In the genomic region with DNA sequence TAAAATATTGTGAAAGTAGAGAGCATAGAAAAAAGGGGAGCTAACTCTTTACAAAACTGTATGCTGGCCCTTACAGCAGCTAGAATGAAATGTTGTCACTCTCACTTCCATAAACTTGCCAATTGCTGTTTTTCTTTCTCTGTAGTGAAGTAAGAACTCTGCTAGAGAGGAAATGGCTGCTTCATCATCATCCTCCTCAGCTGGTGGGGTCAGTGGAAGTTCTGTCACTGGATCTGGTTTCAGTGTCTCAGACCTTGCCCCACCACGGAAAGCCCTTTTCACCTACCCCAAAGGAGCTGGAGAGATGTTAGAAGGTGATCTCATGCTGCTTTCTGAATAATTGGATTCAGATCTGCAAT, we compare ENCODE assay signal across 10 cellular contexts. TPM values are rescaled to one million over a fixed set of nuclear protein-coding genes. Genes with fewer than 3 reads are reported as not detected.
DNase-seq lines count a peak whose midpoint lies in the region; ATAC-seq, FAIRE-seq and TF ChIP-seq lines count a peak whose summit lies in the region.
"Had no signal": no experiment of that assay in that cellular context is flagged by ENCODE, and none has a peak within 500 bp of the region (broad histone marks: within the 10 kb centered on the region; RNA-seq: fewer than 3 reads in every experiment).

No MANE protein-coding gene starts in this region.

- peak overlapping the region; percentile 96 for H3K27ac Mint-ChIP-seq in activated T-cell treated with anti-CD3 and anti-CD28 coated beads, Interleukin-2, amount 50 U/mL, for 72 hours
- no peak overlapping the region for H3K27ac Mint-ChIP-seq in astrocyte (ENCODE audit: unreplicated experiment)

- no peak overlapping the region for H2AK5ac ChIP-seq in mesenchymal stem cell (ENCODE audit: low read length, severe bottlenecking)

- no peak for TF ChIP-seq EP300 in tibial nerve (IDR thresholded peaks at IDR 0.05)

- H3K9me3 Mint-ChIP-seq in activated T-cell treated with anti-CD3 and anti-CD28 coated beads, Interleukin-2, amount 50 U/mL, for 72 hours: no peaks in the 10 kb centered on the region
- H3K9me3 Mint-ChIP-seq in astrocyte (ENCODE audit: unreplicated experiment): no peaks in the 10 kb centered on the region

- no peak overlapping the region for H3K14ac ChIP-seq in mesenchymal stem cell (ENCODE audit: low read length in 2 of 2)

- no peak overlapping the region for H3K27ac ChIP-seq in astrocyte (ENCODE audit: low read depth, low read length)
- H3K27ac ChIP-seq in mesenchymal stem cell (ENCODE audit: low read length, poor library complexity, severe bottlenecking): no peak overlapping the region
- peak overlapping the region; percentile 70 to 92 (median 82) for H3K27ac ChIP-seq in tibial nerve

- H3K36me3 ChIP-seq in astrocyte (ENCODE audit: insufficient read depth, low read length) (no peaks in the 10 kb centered on the region), mesenchymal stem cell (ENCODE audit: control insufficient read depth in 1 of 2, insufficient read depth in 2 of 2, low read depth in 1 of 2, low read length in 2 of 2) (peaks cover 14 to 26% of the 10 kb centered on the region in 2 experiments), tibial nerve (peaks cover 0 to 39% (median 0%) of the 10 kb centered on the region in 3 donors)

- TF ChIP-seq CTCF in astrocyte (IDR thresholded peaks at IDR 0.05; ENCODE audit: insufficient read depth, low read depth, low read length) (no peak), tibial nerve (IDR thresholded peaks at IDR 0.05) (no peak)

- no peak overlapping the region for H3K4me3 ChIP-seq in astrocyte (ENCODE audit: insufficient read depth, low read depth, low read length)
- no peak overlapping the region for H3K4me3 ChIP-seq in mesenchymal stem cell (ENCODE audit: insufficient read depth in 1 of 2, low read depth in 1 of 2, low read length in 2 of 2)
- no peak overlapping the region for H3K4me3 ChIP-seq in tibial nerve

- H3K79me2 ChIP-seq in astrocyte (ENCODE audit: insufficient read depth, low read length): peaks cover 7% of the 10 kb centered on the region

- no peak overlapping the region for H2BK12ac ChIP-seq in mesenchymal stem cell (ENCODE audit: low read length in 2 of 2)

- DNase-seq in activated T-cell treated with anti-CD3 and anti-CD28 coated beads, Interleukin-2, amount 50 U/mL, for 72 hours: no peak
- no peak for DNase-seq in activated T-cell treated with anti-CD3 and anti-CD28 coated beads, Interleukin-2, amount 50 U/mL, for 48 hours
- DNase-seq in astrocyte (ENCODE audit: low read depth): no peak
- no peak for DNase-seq in mesenchymal stem cell
- DNase-seq in tibial nerve (ENCODE audit: low spot score in 2 of 2): no peak
- DNase-seq in OCI-M2 (lab: John Stamatoyannopoulos, UW; ENCODE audit: unreplicated experiment): no peak
- no peak for DNase-seq in NCI-H146 treated with DMSO at 0.1 percent for 48 hours (lab: John Stamatoyannopoulos, UW; ENCODE audit: unreplicated experiment)
- DNase-seq in C1 segment of cervical spinal cord (lab: John Stamatoyannopoulos, UW): no peak
- DNase-seq: foreskin melanocyte, NCI-H446 treated with DMSO at 0.1 percent for 48 hours had no signal

- no peak overlapping the region for H2BK120ac ChIP-seq in mesenchymal stem cell (ENCODE audit: low read depth, low read length)

- no peaks in the 10 kb centered on the region for H3K27me3 Mint-ChIP-seq in activated T-cell treated with anti-CD3 and anti-CD28 coated beads, Interleukin-2, amount 50 U/mL, for 72 hours (ENCODE audit: low read depth)
- no peaks in the 10 kb centered on the region for H3K27me3 Mint-ChIP-seq in astrocyte (ENCODE audit: low read depth, unreplicated experiment)

- peaks cover 3% of the 10 kb centered on the region for H4K20me1 ChIP-seq in astrocyte (ENCODE audit: insufficient read depth, low read length)

- H3K4me1 Mint-ChIP-seq in activated T-cell treated with anti-CD3 and anti-CD28 coated beads, Interleukin-2, amount 50 U/mL, for 72 hours (ENCODE audit: low read depth): peaks cover 61% of the 10 kb centered on the region
- peaks cover 10% of the 10 kb centered on the region for H3K4me1 Mint-ChIP-seq in astrocyte (ENCODE audit: low read depth, unreplicated experiment)

- TF ChIP-seq POLR2A in tibial nerve (IDR thresholded peaks at IDR 0.05): no peak

- no CpG with 5 or more reads among the region's 1 CpG for WGBS in mesenchymal stem cell
- WGBS in tibial nerve, 2 donors: 25 to 32% methylated on average over 1 of the region's 1 CpG

- no peak for FAIRE-seq in astrocyte (lab: Jason Lieb, UNC)

- H3K27me3 ChIP-seq in astrocyte (ENCODE audit: insufficient read depth, low read length) (no peaks in the 10 kb centered on the region), mesenchymal stem cell (ENCODE audit: control insufficient read depth in 1 of 2, insufficient read depth in 1 of 2, low read length in 2 of 2) (no peaks in the 10 kb centered on the region), tibial nerve (no peaks in the 10 kb centered on the region)

- peaks cover 17% of the 10 kb centered on the region for H3K79me1 ChIP-seq in mesenchymal stem cell (replicated peaks; ENCODE audit: low read length, poor library complexity, severe bottlenecking)

- H3K9ac ChIP-seq in astrocyte (ENCODE audit: low read length) (peak overlapping the region; percentile 2), mesenchymal stem cell (ENCODE audit: low read length) (peak overlapping the region; percentile 75)

- no peak overlapping the region for H4K91ac ChIP-seq in mesenchymal stem cell (ENCODE audit: low read length)

- no peak overlapping the region for H3K23ac ChIP-seq in mesenchymal stem cell (ENCODE audit: low read length in 2 of 2)

- no peak overlapping the region for H3K18ac ChIP-seq in mesenchymal stem cell (ENCODE audit: low read depth in 1 of 2, low read length in 2 of 2)

- no peak overlapping the region for H2BK15ac ChIP-seq in mesenchymal stem cell (ENCODE audit: low read depth, poor library complexity, severe bottlenecking)

- H3K9me3 ChIP-seq in astrocyte (ENCODE audit: insufficient read depth, low read depth, low read length) (no peaks in the 10 kb centered on the region), mesenchymal stem cell (ENCODE audit: control insufficient read depth, low read length) (no peaks in the 10 kb centered on the region), tibial nerve (no peaks in the 10 kb centered on the region)

- no peak overlapping the region for H3K4ac ChIP-seq in mesenchymal stem cell (ENCODE audit: low read depth in 1 of 2, low read length in 2 of 2)

- ATAC-seq in activated T-cell treated with anti-CD3 and anti-CD28 coated beads, Interleukin-2, amount 50 U/mL, for 72 hours (replicated peaks in 1 of 2): peak; percentile 52 to 67

- no peak overlapping the region for H4K8ac ChIP-seq in mesenchymal stem cell (ENCODE audit: low read length)

- H3K4me1 ChIP-seq in astrocyte (ENCODE audit: insufficient read depth, low read length) (no peaks in the 10 kb centered on the region), mesenchymal stem cell (ENCODE audit: control insufficient read depth, insufficient read depth, low read depth, low read length) (peaks cover 3% of the 10 kb centered on the region), tibial nerve (peaks cover 0 to 63% (median 35%) of the 10 kb centered on the region in 4 donors)

- H3K4me2 ChIP-seq in astrocyte (ENCODE audit: low read length): no peak overlapping the region
- H3K4me2 ChIP-seq in mesenchymal stem cell (ENCODE audit: low read length, poor library complexity, severe bottlenecking): no peak overlapping the region

- H3K4me3 Mint-ChIP-seq in activated T-cell treated with anti-CD3 and anti-CD28 coated beads, Interleukin-2, amount 50 U/mL, for 72 hours: peak overlapping the region; percentile 70 to 84
- H3K4me3 Mint-ChIP-seq in astrocyte (ENCODE audit: unreplicated experiment): no peak overlapping the region

- H2AFZ ChIP-seq in astrocyte (ENCODE audit: low read depth, low read length) (no peak overlapping the region), mesenchymal stem cell (ENCODE audit: low read depth, low read length) (no peak overlapping the region)

- peaks cover 5 to 25% of the 10 kb centered on the region in 2 donors for H3K36me3 Mint-ChIP-seq in activated T-cell treated with anti-CD3 and anti-CD28 coated beads, Interleukin-2, amount 50 U/mL, for 72 hours (ENCODE audit: insufficient read depth in 2 of 2)
- no peaks in the 10 kb centered on the region for H3K36me3 Mint-ChIP-seq in astrocyte (ENCODE audit: low read depth, unreplicated experiment)

- H2BK5ac ChIP-seq in mesenchymal stem cell (ENCODE audit: low read depth, low read length, poor library complexity, severe bottlenecking): no peak overlapping the region

RNA-seq across cellular contexts. Expression of a gene that starts 7.6 kb away (rescaled TPM):
- 10 to 100 TPM; 81.2 to 84.3 TPM for total RNA-seq in activated T-cell treated with anti-CD3 and anti-CD28 coated beads, Interleukin-2, amount 50 U/mL, for 72 hours
- total RNA-seq in astrocyte (32.5 and 33.9 TPM in 2 replicates), tibial nerve (10 to 100 TPM; 34.2 to 85.7 (median 54.2) TPM)
- 36.0 TPM for polyA plus RNA-seq in mesenchymal stem cell (2013, experiment 1 of 2)
- polyA plus RNA-seq in mesenchymal stem cell (2013, experiment 2 of 2): 36.1 TPM

RNA-seq across cellular contexts. Expression of a gene that starts 7.9 kb away (rescaled TPM):
- 100 to 1,000 TPM; 183 to 197 TPM for total RNA-seq in activated T-cell treated with anti-CD3 and anti-CD28 coated beads, Interleukin-2, amount 50 U/mL, for 72 hours
- 44.2 and 47.3 TPM in 2 replicates for total RNA-seq in astrocyte
- polyA plus RNA-seq in mesenchymal stem cell (2013, experiment 1 of 2): 63.6 TPM
- 65.1 TPM for polyA plus RNA-seq in mesenchymal stem cell (2013, experiment 2 of 2)
- total RNA-seq in tibial nerve: 10 to 100 TPM; 52.6 to 72.3 (median 61.9) TPM

RNA-seq across cellular contexts. Expression of a gene that starts 50.0 kb away (rescaled TPM):
- total RNA-seq in activated T-cell treated with anti-CD3 and anti-CD28 coated beads, Interleukin-2, amount 50 U/mL, for 72 hours: 1,000 to 10,000 TPM; 1,119 to 1,202 TPM
- 244 and 313 TPM in 2 replicates for total RNA-seq in astrocyte
- 109 TPM for polyA plus RNA-seq in mesenchymal stem cell (2013, experiment 1 of 2)
- 107 TPM for polyA plus RNA-seq in mesenchymal stem cell (2013, experiment 2 of 2)
- 1,000 to 10,000 TPM; 1,317 to 2,202 (median 1,604) TPM for total RNA-seq in tibial nerve

Comparison
In these comparisons a context has a peak if more than half of its experiments do, and no peak if none do; other contexts are left out.
1. H3K27ac ChIP-seq: peak in tibial nerve (4 of 4); none in astrocyte (single experiment) and mesenchymal stem cell (single experiment).